Comparison of ENCODE assay signal across 8 cellular contexts in the genomic region with DNA sequence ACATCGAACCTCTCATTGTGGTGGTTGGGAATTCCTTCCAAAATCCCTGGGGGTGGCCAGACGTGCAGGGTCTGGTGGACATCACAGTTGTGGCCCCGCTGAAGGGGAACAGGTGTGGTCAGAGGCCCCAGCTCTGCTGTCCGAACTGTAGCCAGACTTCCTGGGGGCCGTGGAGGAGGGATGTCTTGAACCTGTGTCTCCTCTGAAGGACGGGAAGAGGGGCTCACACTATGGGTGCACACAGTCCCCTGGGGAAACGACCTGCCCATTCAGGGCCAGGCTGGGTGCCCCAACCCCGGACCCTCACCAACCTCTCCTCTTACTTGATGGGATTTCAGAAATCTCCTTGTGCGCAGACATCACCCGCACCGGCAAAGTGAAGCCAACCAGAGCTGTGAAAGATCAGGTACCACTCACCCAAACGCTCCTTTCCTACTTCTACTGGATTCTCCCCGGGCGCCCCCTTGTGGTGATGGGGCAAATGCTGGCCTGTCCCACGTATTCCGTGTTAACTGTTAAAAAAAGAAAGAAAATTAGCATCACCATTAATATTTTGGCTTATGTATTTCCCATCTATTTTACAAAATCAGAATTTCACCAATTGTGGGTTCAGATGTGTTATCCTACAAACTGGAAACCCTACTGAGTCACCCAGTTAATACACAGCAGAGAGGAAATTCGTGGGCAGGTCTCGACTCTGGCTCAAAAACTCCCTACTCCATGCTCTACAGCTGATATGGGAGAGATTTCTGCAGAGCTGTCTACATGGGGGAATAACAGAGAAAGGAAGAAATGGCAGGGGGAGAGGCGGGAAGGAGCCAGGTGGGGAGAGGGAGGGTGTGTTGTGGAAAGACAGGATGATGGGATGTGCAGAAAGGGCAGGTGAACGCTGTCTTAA. TPM values are rescaled to one million over a fixed set of nuclear protein-coding genes. Genes with fewer than 3 reads are reported as not detected.
DNase-seq lines count a peak whose midpoint lies in the region; ATAC-seq and TF ChIP-seq lines count a peak whose summit lies in the region.

No MANE protein-coding gene starts in this region.

- TF ChIP-seq CTCF in chondrocyte (IDR thresholded peaks at IDR 0.05), result peak; percentile 94
- TF ChIP-seq CTCF in right lobe of liver (IDR thresholded peaks at IDR 0.05), result peak; percentile 62 to 89 (median 81)

- peak; percentile 58 for DNase-seq in NK-92 treated with Interleukin-12 subunit alpha and Interleukin-12 subunit beta, amount 100 ng/mL, for 24 hours (lab: John Stamatoyannopoulos, UW)
- DNase-seq in NK-92 (lab: John Stamatoyannopoulos, UW; ENCODE audit: unreplicated experiment) (no peak), NCI-H2107 (lab: John Stamatoyannopoulos, UW) (peak; percentile 8), chondrocyte (ENCODE audit: low spot score) (peak; percentile 88), right lobe of liver (peak; percentile 69 to 73 (median 70))
- peak; percentile 22 for DNase-seq in activated CD4-positive, alpha-beta T cell treated with anti-CD3 and anti-CD28 coated beads for 1 hour
- peak; percentile 31 to 70 (median 46) for DNase-seq in stimulated activated CD4-positive, alpha-beta T cell treated with anti-CD3 and anti-CD28 coated beads, TNF-alpha, amount 100 ng/mL, for 24 hours (ENCODE audit: low read depth in 3 of 3)

- no peaks in the 10 kb centered on the region for H3K4me1 ChIP-seq in right lobe of liver

- H3K4me3 Mint-ChIP-seq in chondrocyte (ENCODE audit: unreplicated experiment), result no peak overlapping the region

- H3K27ac ChIP-seq in right lobe of liver, result no peak overlapping the region

- ATAC-seq in right lobe of liver, result peak; percentile 69 to 80 (median 74)
- ATAC-seq in GM19035 (IDR thresholded peaks at IDR 0.05; ENCODE audit: unreplicated experiment), result no peak

- WGBS in right lobe of liver (ENCODE audit: insufficient coverage, low coverage, low lambda C conversion rate, missing lambda C conversion rate), result 19% methylated on average over 13 of the region's 20 CpGs

- H3K36me3 ChIP-seq in right lobe of liver, result no peaks in the 10 kb centered on the region

- H3K36me3 Mint-ChIP-seq in chondrocyte (ENCODE audit: low read depth), result no peaks in the 10 kb centered on the region

- H3K4me3 ChIP-seq in right lobe of liver, result no peak overlapping the region

- H3K4me1 Mint-ChIP-seq in chondrocyte (ENCODE audit: low read depth), result no peaks in the 10 kb centered on the region

- H3K9me3 ChIP-seq in right lobe of liver, result no peaks in the 10 kb centered on the region

- no peaks in the 10 kb centered on the region for H3K27me3 ChIP-seq in right lobe of liver

- H3K27ac Mint-ChIP-seq in chondrocyte (ENCODE audit: unreplicated experiment), result no peak overlapping the region

- intact Hi-C loops in right lobe of liver (cut with DNase I), result loop anchor here in 1 of 2 donors (5.0 kb wide), 1 partner anchor 279 kb away; no protein-coding TSS in a partner anchor

- no peaks in the 10 kb centered on the region for H3K9me3 Mint-ChIP-seq in chondrocyte (ENCODE audit: low read depth)

- H3K27me3 Mint-ChIP-seq in chondrocyte (ENCODE audit: low read depth), result peaks cover 5% of the 10 kb centered on the region

- no peak for TF ChIP-seq POLR2A in right lobe of liver (IDR thresholded peaks at IDR 0.05)

RNA-seq across cellular contexts. Expression of gene PADI4, which starts 28.1 kb away (rescaled TPM):
- total RNA-seq in chondrocyte, result 0.60 TPM in 1 of 3 replicates, not detected in the others
- total RNA-seq in right lobe of liver, result 1 to 10 TPM in 4 of 6 experiments, under 1 TPM in 2; 0.12 to 4.7 (median 1.4) TPM

RNA-seq across cellular contexts. Expression of gene PADI6, which starts 35.9 kb away (rescaled TPM):
- not detected in 3 replicates for total RNA-seq in chondrocyte
- total RNA-seq in right lobe of liver, result not detected
